19 cellular contexts compared by ENCODE assay signal in genomic region chr1:228205526-228206436, GRCh38. TPM values are rescaled to one million over a fixed set of nuclear protein-coding genes. Genes with fewer than 3 reads are reported as not detected.
A peak's percentile ranks its signal among the peaks of the same experiment; 100 is the strongest.
DNase-seq lines count a peak whose midpoint lies in the region; ATAC-seq, FAIRE-seq and TF ChIP-seq lines count a peak whose summit lies in the region.
"Had no signal": no experiment of that assay in that cellular context is flagged by ENCODE, and none has a peak within 500 bp of the region (broad histone marks: within the 10 kb centered on the region; RNA-seq: fewer than 3 reads in every experiment).

No MANE protein-coding gene starts in this region.

- no peak overlapping the region for H3K27ac Mint-ChIP-seq in H9
- H3K27ac Mint-ChIP-seq: B cell, WTC11 had no signal

- no peaks in the 10 kb centered on the region for H3K79me1 ChIP-seq in H9 (ENCODE audit: insufficient read depth, low read depth, low read length, poor library complexity, severe bottlenecking)
- H3K79me1 ChIP-seq in H1 (ENCODE audit: low read depth, low read length), result no peaks in the 10 kb centered on the region
- peaks cover 7% of the 10 kb centered on the region for H3K79me1 ChIP-seq in neuronal stem cell (ENCODE audit: low read depth, low read length)

- TF ChIP-seq CTCF in H9 (conservative IDR thresholded peaks at IDR 0.05), result no peak
- no peak for TF ChIP-seq CTCF in H1 (IDR thresholded peaks at IDR 0.05; ENCODE audit: control extremely low read depth in 1 of 3, insufficient read depth in 1 of 3, low read depth in 1 of 3, low read length in 3 of 3)

- peaks cover 44% of the 10 kb centered on the region for H3K27me3 Mint-ChIP-seq in H9 (ENCODE audit: low read depth)

- H3T11ph ChIP-seq in H9 (ENCODE audit: low read length), result no peak overlapping the region

- H3K9me3 ChIP-seq in H9 (ENCODE audit: control insufficient read depth, low read depth, low read length) (no peaks in the 10 kb centered on the region), H1 (ENCODE audit: insufficient read depth in 2 of 2, low read depth in 1 of 2, low read length in 1 of 2) (peaks cover 0 to 7% of the 10 kb centered on the region in 2 experiments; a peak in 1 of 4 replicates), neuronal stem cell (replicated peaks in 1 of 2; ENCODE audit: control insufficient read depth in 2 of 2, insufficient read depth in 1 of 2, low read depth in 1 of 2, low read length in 2 of 2) (no peaks in the 10 kb centered on the region)
- H3K9me3 ChIP-seq: colonic mucosa had no signal

- no peak overlapping the region for H3K56ac ChIP-seq in H9 (ENCODE audit: insufficient read length, low read depth, low read length)
- H3K56ac ChIP-seq in H1 (replicated peaks; ENCODE audit: insufficient read length, low read depth, low read length), result no peak overlapping the region

- H2BK5ac ChIP-seq in H9 (ENCODE audit: insufficient read length, low read length), result no peak overlapping the region
- H2BK5ac ChIP-seq in H1 (ENCODE audit: low read depth, low read length), result no peak overlapping the region
- H2BK5ac ChIP-seq in neuronal stem cell (ENCODE audit: low read length), result no peak overlapping the region

- FAIRE-seq in H1 (lab: Jason Lieb, UNC), result no peak
- FAIRE-seq: D721Med had no signal

- H2BK120ac ChIP-seq in H9 (ENCODE audit: low read depth, low read length, poor library complexity, severe bottlenecking), result no peak overlapping the region
- no peak overlapping the region for H2BK120ac ChIP-seq in H1 (replicated peaks; ENCODE audit: low read depth, low read length)
- no peak overlapping the region for H2BK120ac ChIP-seq in neuronal stem cell (ENCODE audit: low read depth, low read length)

- H3K4me3 ChIP-seq in H1 (ENCODE audit: extremely low read depth in 1 of 4, insufficient read depth in 2 of 4, low read depth in 3 of 4, low read length in 4 of 4) (no peak overlapping the region), neuronal stem cell (ENCODE audit: low read length in 2 of 2) (no peak overlapping the region)
- H3K4me3 ChIP-seq: colonic mucosa had no signal

- H3K14ac ChIP-seq in H9 (ENCODE audit: insufficient read depth, low read length) (no peak overlapping the region), H1 (ENCODE audit: insufficient read length) (no peak overlapping the region), neuronal stem cell (ENCODE audit: low read length) (no peak overlapping the region)

- DNase-seq in H9, result peak; percentile 20
- DNase-seq in NCI-H1092 treated with DMSO at 0.1 percent for 48 hours (lab: John Stamatoyannopoulos, UW), result peak; percentile 69
- no peak for DNase-seq in H1 (ENCODE audit: low read depth in 1 of 2, low spot score in 2 of 2)
- DNase-seq in neuronal stem cell (ENCODE audit: low spot score), result no peak
- no peak for DNase-seq in NCI-H1436 treated with DMSO at 0.1 percent for 48 hours (lab: John Stamatoyannopoulos, UW)
- DNase-seq in sciatic nerve (ENCODE audit: low spot score), result no peak
- DNase-seq: activated gamma-delta T cell treated with Interleukin-2 at 50 U/mL for 16 hours; colonic mucosa; foreskin keratinocyte; NCI-H1694; NCI-H446; stimulated activated CD4-positive, alpha-beta T cell treated with anti-CD3 and anti-CD28 coated beads, Interleukin-15, amount 100 ng/mL, for 24 hours; stimulated activated naive CD8-positive, alpha-beta T cell treated with anti-CD3 and anti-CD28 coated beads, Interleukin-15, Interleukin-2, amounts not matched to agents 100 U/mL and 50 U/mL, for 24 hours; T-helper 2 cell; trophoblast cell had no signal

- H3K4me1 Mint-ChIP-seq in H9, result peaks cover 2% of the 10 kb centered on the region in 2 experiments; a peak in 2 of 4 replicates
- H3K4me1 Mint-ChIP-seq: B cell, WTC11 had no signal

- no peak overlapping the region; a peak in 1 of 5 replicates for H3K4me3 Mint-ChIP-seq in H9
- H3K4me3 Mint-ChIP-seq: B cell, WTC11 had no signal

- H3K36me3 Mint-ChIP-seq in H9 (ENCODE audit: insufficient read depth in 1 of 3, low read depth in 3 of 3), result peaks cover 0 to 1% (median 0%) of the 10 kb centered on the region in 3 experiments; a peak in 2 of 7 replicates
- H3K36me3 Mint-ChIP-seq: WTC11 had no signal

- H3K4me1 ChIP-seq in H9 (ENCODE audit: insufficient read depth, low read length) (no peaks in the 10 kb centered on the region), H1 (replicated peaks in 1 of 4; ENCODE audit: control insufficient read depth in 3 of 4, insufficient read depth in 4 of 4, low read length in 3 of 4) (peaks cover 0 to 3% (median 0%) of the 10 kb centered on the region in 4 experiments; a peak in 2 of 7 replicates), neuronal stem cell (ENCODE audit: control insufficient read depth in 2 of 2, insufficient read depth in 1 of 2, low read depth in 1 of 2, low read length in 2 of 2) (peaks cover 24 to 28% of the 10 kb centered on the region in 2 donors)
- H3K4me1 ChIP-seq: colonic mucosa, foreskin keratinocyte had no signal

- H2AFZ ChIP-seq in H9 (ENCODE audit: low read length) (no peak overlapping the region), H1 (ENCODE audit: low read length) (no peak overlapping the region), neuronal stem cell (ENCODE audit: low read length) (peak overlapping the region; percentile 80)

- H3K27me3 ChIP-seq in H9 (ENCODE audit: insufficient read depth, low read length) (no peaks in the 10 kb centered on the region; the same call in 1 of the 2 replicates), H1 (replicated peaks in 1 of 4; ENCODE audit: control insufficient read depth in 3 of 4, extremely low read depth in 1 of 4, insufficient read depth in 3 of 4, low read length in 3 of 4) (peaks cover 0 to 17% (median 4%) of the 10 kb centered on the region in 4 experiments; a peak in 2 of 7 replicates), neuronal stem cell (ENCODE audit: control insufficient read depth in 3 of 3, insufficient read depth in 3 of 3, low read depth in 1 of 3, low read length in 3 of 3) (no peaks in the 10 kb centered on the region)
- H3K27me3 ChIP-seq: colonic mucosa had no signal

- TF ChIP-seq RAD21 in H1 (IDR thresholded peaks at IDR 0.05 in 1 of 2, conservative IDR thresholded peaks at IDR 0.05 in 1 of 2; ENCODE audit: low read depth in 2 of 2, low read length in 2 of 2), result no peak

- H3K79me2 ChIP-seq in H9 (ENCODE audit: insufficient read depth, low read length) (no peaks in the 10 kb centered on the region), H1 (ENCODE audit: control insufficient read depth in 1 of 2, insufficient read depth in 2 of 2, low read length in 2 of 2) (no peaks in the 10 kb centered on the region)

- H4K20me1 ChIP-seq in H9 (ENCODE audit: control insufficient read depth, insufficient read depth, insufficient read length), result no peaks in the 10 kb centered on the region
- peaks cover 0 to 2% of the 10 kb centered on the region in 2 experiments for H4K20me1 ChIP-seq in H1 (replicated peaks in 1 of 2; ENCODE audit: control insufficient read depth in 1 of 2, insufficient read depth in 2 of 2, low read length in 2 of 2)

- no peak overlapping the region for H3K27ac ChIP-seq in H9 (ENCODE audit: insufficient read length, low read depth, low read length)
- H3K27ac ChIP-seq in H1 (ENCODE audit: low read depth, low read length), result no peak overlapping the region
- no peak overlapping the region for H3K27ac ChIP-seq in neuronal stem cell (replicated peaks; ENCODE audit: low read length)
- H3K27ac ChIP-seq: colonic mucosa, foreskin keratinocyte had no signal

- TF ChIP-seq POLR2A in H1 (IDR thresholded peaks at IDR 0.05; ENCODE audit: control extremely low read depth in 1 of 2, low read depth in 2 of 2, low read length in 2 of 2), result no peak

- no peak for TF ChIP-seq EP300 in H1 (IDR thresholded peaks at IDR 0.05; ENCODE audit: borderline replicate concordance in 1 of 2, low read depth in 2 of 2, low read length in 2 of 2)

- H3K9me3 Mint-ChIP-seq in H9, result peaks cover 0 to 2% of the 10 kb centered on the region in 2 experiments; a peak in 1 of 5 replicates

- H2BK20ac ChIP-seq in H9 (ENCODE audit: low read depth, low read length, poor library complexity, severe bottlenecking) (no peak overlapping the region), H1 (ENCODE audit: low read length) (no peak overlapping the region)

- no peak overlapping the region for H3K18ac ChIP-seq in H9 (ENCODE audit: insufficient read length, low read depth, low read length)
- peak overlapping the region; percentile 2; the same call in 1 of the 2 replicates for H3K18ac ChIP-seq in H1 (ENCODE audit: extremely low read depth, low read length)
- peak overlapping the region; percentile 39 for H3K18ac ChIP-seq in neuronal stem cell (ENCODE audit: low read length)

- no peak overlapping the region for H3K9ac ChIP-seq in H9 (ENCODE audit: extremely low read depth, insufficient read length, low read length)
- H3K9ac ChIP-seq in H1 (replicated peaks in 1 of 4; ENCODE audit: extremely low read depth in 1 of 4, low read depth in 3 of 4, low read length in 3 of 4), result no peak overlapping the region
- H3K9ac ChIP-seq in neuronal stem cell (ENCODE audit: low read depth, low read length, poor library complexity), result no peak overlapping the region

- H3K4ac ChIP-seq in H9 (ENCODE audit: low read depth, low read length), result no peak overlapping the region
- no peak overlapping the region for H3K4ac ChIP-seq in H1 (replicated peaks; ENCODE audit: insufficient read length, low read depth, low read length)
- H3K4ac ChIP-seq in neuronal stem cell (ENCODE audit: low read length), result peak overlapping the region; percentile 59

- no peak overlapping the region for H4K8ac ChIP-seq in H9 (replicated peaks; ENCODE audit: insufficient read length, low read depth, low read length)
- no peak overlapping the region; the same call in 1 of the 2 replicates for H4K8ac ChIP-seq in H1 (ENCODE audit: extremely low read depth, insufficient read depth, low read length)
- peak overlapping the region; percentile 68 for H4K8ac ChIP-seq in neuronal stem cell (ENCODE audit: low read depth, low read length)

- H2BK12ac ChIP-seq in H9 (ENCODE audit: insufficient read length, low read depth, low read length) (no peak overlapping the region), H1 (ENCODE audit: low read depth, low read length) (no peak overlapping the region), neuronal stem cell (ENCODE audit: low read length) (no peak overlapping the region)

- intact Hi-C loops in sciatic nerve (cut with DNase I), result no loop called here

- no peaks in the 10 kb centered on the region for H3K23me2 ChIP-seq in H9 (ENCODE audit: insufficient read length, low read depth, low read length, poor library complexity, severe bottlenecking)
- no peaks in the 10 kb centered on the region; the same call in 1 of the 2 replicates for H3K23me2 ChIP-seq in H1 (ENCODE audit: low read depth, low read length)

- H2BK15ac ChIP-seq in H9 (ENCODE audit: low read depth, low read length), result no peak overlapping the region
- H2BK15ac ChIP-seq in H1 (ENCODE audit: low read length), result no peak overlapping the region
- no peak overlapping the region for H2BK15ac ChIP-seq in neuronal stem cell (ENCODE audit: low read length)

- CTCF ChIA-PET in H1 (lab: Charles Lee; ENCODE audit: partially characterized antibody), result interaction anchor here (0.5 to 1.6 kb wide), 6 partner anchors 12 to 202 kb away, joined by 3 to 5 read pairs (median 4); no protein-coding TSS in a partner anchor

- H4K91ac ChIP-seq in H9 (ENCODE audit: insufficient read length, low read depth, low read length) (no peak overlapping the region), H1 (replicated peaks; ENCODE audit: insufficient read length, low read length) (no peak overlapping the region), neuronal stem cell (ENCODE audit: low read depth, low read length, poor library complexity) (no peak overlapping the region)

- H3K36me3 ChIP-seq in H1 (ENCODE audit: control insufficient read depth in 2 of 4, insufficient read depth in 4 of 4, low read length in 3 of 4), result no peaks in the 10 kb centered on the region
- H3K36me3 ChIP-seq in neuronal stem cell (replicated peaks in 1 of 2; ENCODE audit: control insufficient read depth in 2 of 2, insufficient read depth in 2 of 2, low read length in 2 of 2), result no peaks in the 10 kb centered on the region
- H3K36me3 ChIP-seq: colonic mucosa had no signal

- H2AK5ac ChIP-seq in H9 (ENCODE audit: insufficient read length, low read length) (no peak overlapping the region), H1 (ENCODE audit: low read depth, low read length) (no peak overlapping the region), neuronal stem cell (ENCODE audit: low read depth, low read length) (no peak overlapping the region)

- H4K5ac ChIP-seq in H9 (ENCODE audit: insufficient read length, low read depth, low read length), result no peak overlapping the region
- H4K5ac ChIP-seq in H1 (ENCODE audit: insufficient read length, low read depth, low read length), result no peak overlapping the region

- POLR2A ChIA-PET in H1 (lab: Charles Lee; ENCODE audit: partially characterized antibody), result interaction anchor here (1.6 kb wide), 1 partner anchor 32 kb away, joined by 4 read pairs; no protein-coding TSS in a partner anchor

- H3K4me2 ChIP-seq in H9 (ENCODE audit: insufficient read depth, insufficient read length, low read length) (no peak overlapping the region), H1 (ENCODE audit: insufficient read depth in 1 of 2, low read depth in 2 of 2, low read length in 2 of 2) (no peak overlapping the region), neuronal stem cell (ENCODE audit: insufficient read depth, low read length, poor library complexity, severe bottlenecking) (no peak overlapping the region)

- WGBS in H9 (ENCODE audit: extremely low coverage, insufficient read length, low lambda C conversion rate), result no CpG with 5 or more reads among the region's 15 CpGs
- WGBS in H1 (ENCODE audit: extremely low coverage in 1 of 2, insufficient coverage in 1 of 2, insufficient read length in 1 of 2, insufficient replicate concordance in 2 of 2, low coverage in 1 of 2, low lambda C conversion rate in 2 of 2, missing lambda C conversion rate in 1 of 2), 2 experiments, result 72% methylated on average over 15 of the region's 15 CpGs; no CpG with 5 or more reads in 1 of the 2 experiments
- WGBS in neuronal stem cell (ENCODE audit: extremely low coverage in 2 of 2, insufficient read length in 2 of 2, insufficient replicate concordance in 1 of 2), 2 donors, result no CpG with 5 or more reads among the region's 15 CpGs

- H3K23ac ChIP-seq in H9 (ENCODE audit: insufficient read length, low read depth, low read length) (no peak overlapping the region), H1 (ENCODE audit: insufficient read length) (no peak overlapping the region), neuronal stem cell (ENCODE audit: low read depth, low read length, poor library complexity) (no peak overlapping the region)

- no peak for ATAC-seq in sciatic nerve
- no peak for ATAC-seq in HG03354 (IDR thresholded peaks at IDR 0.05; ENCODE audit: poor library complexity, severe bottlenecking, unreplicated experiment)
- ATAC-seq: stimulated activated naive CD8-positive, alpha-beta T cell treated with anti-CD3 and anti-CD28 coated beads, Interleukin-15, Interleukin-2, amounts not matched to agents 100 U/mL and 50 U/mL, for 24 hours; WTC11 had no signal

RNA-seq across cellular contexts. Expression of gene OBSCN, which starts 2.1 kb away (rescaled TPM):
- total RNA-seq in H9 (2021), result 30.8 and 33.3 TPM in 2 replicates
- 21.0 and 28.4 TPM in 2 replicates for total RNA-seq in H1 (2021; fragmentation: NEBNext Ultra II Directional; extraction: Animal tissue kit (Norgen Biotek cat#: 25700))
- polyA plus RNA-seq in H1 (2011; rRNA removed), result 7.5 and 10.1 TPM in 2 replicates
- polyA plus RNA-seq in H1 (2011; cell fraction: cytosol; rRNA removed), result 9.8 TPM
- 70.1 TPM for polyA plus RNA-seq in H1 (2011; cell fraction: nucleus; rRNA removed)
- 11.7 to 20.8 TPM (median 19.4 TPM) in 4 replicates for polyA plus RNA-seq in H1 (2012, experiment 1 of 2)
- 6.5 TPM for polyA plus RNA-seq in H1 (2012, experiment 2 of 2)
- polyA plus RNA-seq in H1 (2013, experiment 1 of 2), result 6.5 TPM
- 4.8 TPM for polyA plus RNA-seq in H1 (2013, experiment 2 of 2)
- polyA minus RNA-seq in H1 (2011; rRNA and poly(A)+ RNA removed), result 13.8 and 16.4 TPM in 2 replicates
- 18.6 TPM for polyA minus RNA-seq in H1 (2011; cell fraction: cytosol; rRNA and poly(A)+ RNA removed)
- 55.0 TPM for polyA minus RNA-seq in H1 (2011; cell fraction: nucleus; rRNA and poly(A)+ RNA removed)
- polyA plus RNA-seq in neuronal stem cell (2013, experiment 1 of 2), result 7.3 TPM
- polyA plus RNA-seq in neuronal stem cell (2013, experiment 2 of 2), result 7.9 TPM
- 18.3 TPM for total RNA-seq in sciatic nerve

RNA-seq across cellular contexts. Expression of gene IBA57, which starts 40.2 kb away (rescaled TPM):
- 11.8 and 12.6 TPM in 2 replicates for total RNA-seq in H9 (2021)
- 5.9 and 7.8 TPM in 2 replicates for total RNA-seq in H1 (2021; fragmentation: NEBNext Ultra II Directional; extraction: Animal tissue kit (Norgen Biotek cat#: 25700))
- polyA plus RNA-seq in H1 (2011; rRNA removed), result 2.6 and 5.3 TPM in 2 replicates
- 4.6 TPM for polyA plus RNA-seq in H1 (2011; cell fraction: cytosol; rRNA removed)
- polyA plus RNA-seq in H1 (2011; cell fraction: nucleus; rRNA removed), result 7.1 TPM
- polyA plus RNA-seq in H1 (2012, experiment 1 of 2), result 2.9 to 3.9 TPM (median 3.6 TPM) in 4 replicates
- 1.6 TPM for polyA plus RNA-seq in H1 (2012, experiment 2 of 2)
- polyA plus RNA-seq in H1 (2013, experiment 1 of 2), result 2.3 TPM
- 2.3 TPM for polyA plus RNA-seq in H1 (2013, experiment 2 of 2)
- 3.2 and 3.3 TPM in 2 replicates for polyA minus RNA-seq in H1 (2011; rRNA and poly(A)+ RNA removed)
- 2.8 TPM for polyA minus RNA-seq in H1 (2011; cell fraction: cytosol; rRNA and poly(A)+ RNA removed)
- 8.4 TPM for polyA minus RNA-seq in H1 (2011; cell fraction: nucleus; rRNA and poly(A)+ RNA removed)
- 1.3 TPM for polyA plus RNA-seq in neuronal stem cell (2013, experiment 1 of 2)
- 1.4 TPM for polyA plus RNA-seq in neuronal stem cell (2013, experiment 2 of 2)
- 10.4 TPM for total RNA-seq in sciatic nerve

RNA-seq across cellular contexts. Expression of gene GJC2, which starts 56.1 kb away (rescaled TPM):
- 1.4 and 1.6 TPM in 2 replicates for total RNA-seq in H9 (2021)
- total RNA-seq in H1 (2021; fragmentation: NEBNext Ultra II Directional; extraction: Animal tissue kit (Norgen Biotek cat#: 25700)), result 0.54 and 0.55 TPM in 2 replicates
- 0.17 and 0.28 TPM in 2 replicates for polyA plus RNA-seq in H1 (2011; rRNA removed)
- 0.27 TPM for polyA plus RNA-seq in H1 (2011; cell fraction: cytosol; rRNA removed)
- polyA plus RNA-seq in H1 (2011; cell fraction: nucleus; rRNA removed), result 0.54 TPM
- 0.25 to 0.57 TPM (median 0.40 TPM) in 4 replicates for polyA plus RNA-seq in H1 (2012, experiment 1 of 2)
- polyA plus RNA-seq in H1 (2012, experiment 2 of 2), result 0.10 TPM
- polyA plus RNA-seq in H1 (2013, experiment 1 of 2), result 0.36 TPM
- 0.40 TPM for polyA plus RNA-seq in H1 (2013, experiment 2 of 2)
- 0.16 and 0.22 TPM in 2 replicates for polyA minus RNA-seq in H1 (2011; rRNA and poly(A)+ RNA removed)
- not detected for polyA minus RNA-seq in H1 (2011; cell fraction: cytosol; rRNA and poly(A)+ RNA removed)
- polyA minus RNA-seq in H1 (2011; cell fraction: nucleus; rRNA and poly(A)+ RNA removed), result 0.60 TPM
- 0.24 TPM for polyA plus RNA-seq in neuronal stem cell (2013, experiment 1 of 2)
- 0.17 TPM for polyA plus RNA-seq in neuronal stem cell (2013, experiment 2 of 2)
- total RNA-seq in sciatic nerve, result 10.5 TPM

Comparison
In these comparisons a context has a peak if more than half of its experiments do, and no peak if none do; other contexts are left out.
1. DNase-seq: peak in H9 (single experiment) and NCI-H1092 treated with DMSO at 0.1 percent for 48 hours (single experiment); none in H1 (0 of 2), neuronal stem cell (single experiment), NCI-H1436 treated with DMSO at 0.1 percent for 48 hours (single experiment) and sciatic nerve (single experiment).